Comparison of ENCODE assay signal across 1 cellular context in genomic region chr4:6177587-6178197, GRCh38.
A peak's percentile ranks its signal among the peaks of the same experiment; 100 is the strongest.
TF ChIP-seq lines count a peak whose summit lies in the region.

No MANE protein-coding gene starts in this region.

TF ChIP-seq in K562, 482 proteins besides CTCF, POLR2A, EP300 and RAD21 (continued from another document):
- TF ChIP-seq ZBTB40 (IDR thresholded peaks at IDR 0.05) (peak; percentile 82), ZBTB40 (CRISPR knock-in tag; IDR thresholded peaks at IDR 0.05) (no peak), HNRNPUL1 (IDR thresholded peaks at IDR 0.05; ENCODE audit: low read length) (no peak), ZC3H11A (IDR thresholded peaks at IDR 0.05; ENCODE audit: low read depth, low read length) (no peak), CREB5 (CRISPR knock-in tag; IDR thresholded peaks at IDR 0.05) (no peak), ETV1 (tag; conservative IDR thresholded peaks at IDR 0.05; ENCODE audit: low read depth) (peak; percentile 23; the same call in 1 of the 2 replicates), NR2C2 (CRISPR knock-in tag; IDR thresholded peaks at IDR 0.05) (no peak), NR2C2 (tag; IDR thresholded peaks at IDR 0.05) (0 out of 2 replicates have a peak, but pooled peaks have one; percentile 19), GABPA (tag; conservative IDR thresholded peaks at IDR 0.05; ENCODE audit: low read depth) (peak; percentile 72), ILK (tag; IDR thresholded peaks at IDR 0.05; ENCODE audit: borderline replicate concordance, low read depth) (no peak)
